19 cellular contexts compared by ENCODE assay signal in the genomic region with DNA sequence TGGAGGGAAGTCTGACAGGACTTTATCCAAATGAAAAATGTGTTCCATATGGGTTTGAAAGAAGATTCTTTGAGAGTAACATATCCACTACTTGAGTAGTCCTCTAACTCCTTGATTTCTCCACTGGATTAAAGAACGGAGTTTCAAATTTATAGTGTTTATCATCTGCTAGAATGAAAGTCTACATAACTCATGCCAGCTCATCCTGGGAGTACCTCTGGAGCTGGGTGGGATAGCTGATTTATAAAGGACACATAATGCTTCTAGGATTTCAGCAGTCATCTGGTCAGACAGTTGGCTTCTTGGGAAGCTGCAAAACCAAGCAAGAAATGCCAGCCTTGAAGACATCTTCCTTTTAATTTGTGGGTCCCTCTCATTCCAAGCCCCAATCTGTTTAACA. TPM values are rescaled to one million over a fixed set of nuclear protein-coding genes. Genes with fewer than 3 reads are reported as not detected.
DNase-seq lines count a peak whose midpoint lies in the region; ATAC-seq and TF ChIP-seq lines count a peak whose summit lies in the region.
"Had no signal": no experiment of that assay in that cellular context is flagged by ENCODE, and none has a peak within 500 bp of the region (broad histone marks: within the 10 kb centered on the region; RNA-seq: fewer than 3 reads in every experiment).

No MANE protein-coding gene starts in this region.

- ATAC-seq in SK-N-SH treated with all-trans-retinoic acid at 6 μM for 48 hours: peak; percentile 45
- ATAC-seq in HG03108 (IDR thresholded peaks at IDR 0.05; ENCODE audit: unreplicated experiment): no peak
- ATAC-seq in HG03378 (IDR thresholded peaks at IDR 0.05; ENCODE audit: unreplicated experiment): no peak
- ATAC-seq: activated CD8-positive, alpha-beta memory T cell treated with anti-CD3 and anti-CD28 coated beads, Interleukin-2, amount 10 ng/mL, durations not matched to agents 7 days and 5 days had no signal

- no peaks in the 10 kb centered on the region for H3K9me3 ChIP-seq in CD8-positive, alpha-beta memory T cell (ENCODE audit: low read length)
- H3K9me3 ChIP-seq in endodermal cell (ENCODE audit: control insufficient read depth, low read length): no peaks in the 10 kb centered on the region
- H3K9me3 ChIP-seq: BE2C, HAP-1, thoracic aorta had no signal

- peaks cover 0 to 3% of the 10 kb centered on the region in 2 donors for H3K27me3 Mint-ChIP-seq in CD8-positive, alpha-beta memory T cell
- peaks cover 25% of the 10 kb centered on the region for H3K27me3 Mint-ChIP-seq in endodermal cell (ENCODE audit: insufficient read depth)

- no peak for TF ChIP-seq CTCF in endodermal cell (conservative IDR thresholded peaks at IDR 0.05)

- peak overlapping the region in 2 of 7 donors; percentile 88 to 92 for H3K4me3 Mint-ChIP-seq in CD8-positive, alpha-beta memory T cell
- no peak overlapping the region for H3K4me3 Mint-ChIP-seq in endodermal cell
- H3K4me3 Mint-ChIP-seq: activated CD8-positive, alpha-beta memory T cell treated with anti-CD3 and anti-CD28 coated beads, Interleukin-2, amount 10 ng/mL, durations not matched to agents 7 days and 5 days had no signal

- no peak for DNase-seq in CD8-positive, alpha-beta memory T cell
- DNase-seq in endodermal cell (no peak), SIG-M5 (lab: John Stamatoyannopoulos, UW) (no peak), foreskin melanocyte (no peak)
- DNase-seq: activated CD4-positive, CD25-positive, alpha-beta regulatory T cell treated with anti-CD3 and anti-CD28 coated beads, Interleukin-2, amount 50 U/mL, for 72 hours; activated CD8-positive, alpha-beta memory T cell treated with anti-CD3 and anti-CD28 coated beads, Interleukin-2, amount 10 ng/mL, durations not matched to agents 7 days and 5 days; activated effector memory CD4-positive, alpha-beta T cell treated with anti-CD3 and anti-CD28 coated beads, Interleukin-2, amount 50 U/mL, for 16 hours; BE2C; DMS153; KG1; NCI-H1092; stimulated activated CD4-positive, alpha-beta T cell treated with anti-CD3 and anti-CD28 coated beads, Interleukin-4, amount 100 ng/mL, for 24 hours; T-helper 9 cell had no signal

- H3K27me3 ChIP-seq in CD8-positive, alpha-beta memory T cell (ENCODE audit: insufficient read depth, low read length, poor library complexity, severe bottlenecking): no peaks in the 10 kb centered on the region
- peaks cover 13% of the 10 kb centered on the region for H3K27me3 ChIP-seq in endodermal cell (ENCODE audit: control insufficient read depth, insufficient read depth, low read length, poor library complexity, severe bottlenecking)
- H3K27me3 ChIP-seq in rectal smooth muscle tissue (ENCODE audit: control insufficient read depth, insufficient read depth, low read length): no peaks in the 10 kb centered on the region

- CTCF ChIA-PET in CD8-positive, alpha-beta memory T cell (lab: Charles Lee): interaction anchor here (0.6 to 5.7 kb wide), 5 partner anchors 13 to 212 kb away, joined by 3 to 23 read pairs (median 3); no protein-coding TSS in a partner anchor

- 79% methylated on average over 1 of the region's 1 CpG; no CpG with 5 or more reads in 1 of the 2 experiments for WGBS in endodermal cell (ENCODE audit: insufficient coverage in 1 of 2, insufficient read length in 1 of 2), 2 experiments

- H3K27ac Mint-ChIP-seq in CD8-positive, alpha-beta memory T cell: peak overlapping the region in 7 of 8 donors; percentile 15 to 95 (median 85)
- H3K27ac Mint-ChIP-seq in endodermal cell: no peak overlapping the region
- H3K27ac Mint-ChIP-seq: activated CD8-positive, alpha-beta memory T cell treated with anti-CD3 and anti-CD28 coated beads, Interleukin-2, amount 10 ng/mL, durations not matched to agents 7 days and 5 days had no signal

- H3K36me3 Mint-ChIP-seq in CD8-positive, alpha-beta memory T cell: peaks cover 0 to 29% (median 10%) of the 10 kb centered on the region in 3 donors
- peaks cover 7% of the 10 kb centered on the region for H3K36me3 Mint-ChIP-seq in endodermal cell (ENCODE audit: low read depth)

- H3K4me3 ChIP-seq in CD8-positive, alpha-beta memory T cell (ENCODE audit: low read length): no peak overlapping the region
- H3K4me3 ChIP-seq in endodermal cell (ENCODE audit: low read length) (peak overlapping the region; percentile 59), rectal smooth muscle tissue (ENCODE audit: low read length) (no peak overlapping the region)
- H3K4me3 ChIP-seq: HAP-1 had no signal

- peaks cover 70 to 82% (median 81%) of the 10 kb centered on the region in 3 donors for H3K4me1 Mint-ChIP-seq in CD8-positive, alpha-beta memory T cell
- H3K4me1 Mint-ChIP-seq in endodermal cell: peaks cover 71% of the 10 kb centered on the region

- H3K27ac ChIP-seq in CD8-positive, alpha-beta memory T cell (ENCODE audit: low read depth, low read length): no peak overlapping the region
- no peak overlapping the region for H3K27ac ChIP-seq in endodermal cell (ENCODE audit: low read depth, low read length)
- H3K27ac ChIP-seq in rectal smooth muscle tissue (ENCODE audit: low read depth, low read length): peak overlapping the region; percentile 17

- peaks cover 54% of the 10 kb centered on the region for H3K4me1 ChIP-seq in CD8-positive, alpha-beta memory T cell (ENCODE audit: insufficient read depth, low read length)
- H3K4me1 ChIP-seq in endodermal cell (ENCODE audit: control insufficient read depth, insufficient read depth, low read length): peaks cover 46% of the 10 kb centered on the region
- peaks cover 20% of the 10 kb centered on the region for H3K4me1 ChIP-seq in rectal smooth muscle tissue (ENCODE audit: control insufficient read depth, insufficient read depth, low read length)
- H3K4me1 ChIP-seq: BE2C had no signal

- H3K9ac ChIP-seq in endodermal cell (ENCODE audit: extremely low read depth, low read length, poor library complexity, severe bottlenecking) (no peak overlapping the region), rectal smooth muscle tissue (ENCODE audit: low read length) (no peak overlapping the region)

- no peaks in the 10 kb centered on the region for H3K36me3 ChIP-seq in CD8-positive, alpha-beta memory T cell (ENCODE audit: insufficient read depth, low read length)
- H3K36me3 ChIP-seq in endodermal cell (ENCODE audit: control insufficient read depth, insufficient read depth, low read length) (peaks cover 34% of the 10 kb centered on the region), rectal smooth muscle tissue (ENCODE audit: control insufficient read depth, insufficient read depth, low read length) (no peaks in the 10 kb centered on the region)
- H3K36me3 ChIP-seq: BE2C, HAP-1 had no signal

- no peaks in the 10 kb centered on the region for H3K9me3 Mint-ChIP-seq in CD8-positive, alpha-beta memory T cell
- H3K9me3 Mint-ChIP-seq in endodermal cell: no peaks in the 10 kb centered on the region

- POLR2A ChIA-PET in CD8-positive, alpha-beta memory T cell (lab: Charles Lee): no interaction called here

TF ChIP-seq in SK-N-SH treated with all-trans-retinoic acid at 6 μM for 48 hours, 23 proteins besides CTCF, POLR2A, EP300 and RAD21:
- no peak for TF ChIP-seq POU6F1 (CRISPR knock-in tag; IDR thresholded peaks at IDR 0.05; ENCODE audit: borderline replicate concordance, low read depth)
- TF ChIP-seq ISL1 (CRISPR knock-in tag; IDR thresholded peaks at IDR 0.05): peak; percentile 29; the same call in 1 of the 2 replicates

RNA-seq across cellular contexts. Expression of gene GALNT10, which starts 3.1 kb away (rescaled TPM):
- 10 to 100 TPM; 28.0 to 32.1 TPM for total RNA-seq in CD8-positive, alpha-beta memory T cell
- 27.6 TPM for polyA plus RNA-seq in CD8-positive, alpha-beta memory T cell
- total RNA-seq in endodermal cell: 10 to 100 TPM; 30.2 to 43.4 TPM
- polyA plus RNA-seq in endodermal cell (2013, experiment 1 of 2): 25.0 TPM
- 25.7 TPM for polyA plus RNA-seq in endodermal cell (2013, experiment 2 of 2)
